ENCODE assay signal across 9 cellular contexts in the genomic region with DNA sequence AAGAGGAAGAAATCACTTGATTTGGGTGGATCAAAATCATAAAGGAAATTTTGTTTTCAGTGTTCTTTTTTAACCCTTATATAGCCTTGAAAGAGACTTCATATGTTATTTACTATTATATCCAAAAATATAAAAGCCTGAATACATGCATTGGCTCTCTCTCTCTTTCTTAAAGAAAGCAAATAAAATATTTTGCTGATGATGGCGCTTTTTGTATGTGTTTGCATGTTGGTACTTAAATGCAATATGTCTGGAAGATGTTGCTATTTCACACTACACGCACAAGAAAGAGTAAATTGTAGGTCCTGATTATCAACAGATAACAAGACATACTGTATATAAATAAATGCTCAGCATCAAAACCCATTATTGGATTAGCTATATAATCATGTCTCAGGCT.
"Had no signal": no experiment of that assay in that cellular context is flagged by ENCODE, and none has a peak within 500 bp of the region (broad histone marks: within the 10 kb centered on the region; RNA-seq: fewer than 3 reads in every experiment).

No MANE protein-coding gene starts in this region.

- DNase-seq: GM23248, GOT3, H7, HFFc6, Kasumi-1 had no signal

- H3K27ac ChIP-seq: GM23248, HL-60, KMS-11 had no signal

- H3K4me3 ChIP-seq: GM23248, HAP-1 had no signal

- ATAC-seq: HCT116 had no signal

- H3K9me3 ChIP-seq: HAP-1 had no signal

- H3K36me3 ChIP-seq: HAP-1 had no signal

- H3K4me1 ChIP-seq: HAP-1 had no signal

- H3K9ac ChIP-seq: GM23248, KMS-11 had no signal

- H2AFZ ChIP-seq: GM23248 had no signal

- H3K4me2 ChIP-seq: KMS-11 had no signal
